Comparison of ENCODE assay signal across 9 cellular contexts in the genomic region with DNA sequence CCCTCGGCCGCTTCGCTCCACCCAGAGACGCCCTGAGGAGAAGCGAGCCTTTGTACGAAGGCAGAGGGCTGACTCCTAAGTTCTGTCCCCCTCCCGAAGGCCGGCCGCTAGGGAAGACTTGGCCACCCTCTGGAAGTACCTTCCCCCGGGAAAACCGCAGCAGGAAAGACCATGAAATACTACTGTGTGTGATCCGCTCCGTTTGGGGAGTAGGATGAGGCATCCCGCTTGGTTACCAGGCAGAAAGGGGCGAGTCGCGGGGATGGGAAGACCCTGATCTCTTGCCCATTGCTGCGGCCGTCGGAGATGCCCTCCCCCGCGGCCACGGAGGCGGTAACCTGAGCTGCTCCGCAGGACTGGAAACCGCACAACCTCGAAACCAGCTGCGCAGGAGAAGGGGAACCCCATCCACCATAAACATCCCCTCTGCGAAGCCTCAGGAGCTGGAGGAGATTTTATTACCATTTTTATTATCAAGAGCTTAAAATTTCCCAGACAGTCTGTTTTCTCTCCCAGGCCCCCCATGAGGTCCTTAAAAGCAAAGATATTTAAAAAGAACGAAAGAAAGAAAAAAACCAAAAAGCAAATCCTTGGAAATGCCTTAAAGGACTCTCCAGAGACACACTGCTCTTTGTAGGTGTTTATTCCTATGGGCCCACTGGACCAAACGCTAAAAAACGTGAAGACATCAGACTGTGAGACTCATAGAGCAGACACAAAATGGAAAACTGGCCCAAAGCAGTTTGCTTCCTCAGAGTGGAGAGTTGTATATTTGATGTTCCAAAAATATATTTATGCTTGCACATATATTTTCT. TPM values are rescaled to one million over a fixed set of nuclear protein-coding genes. Genes with fewer than 3 reads are reported as not detected.
A peak's percentile ranks its signal among the peaks of the same experiment; 100 is the strongest.
DNase-seq lines count a peak whose midpoint lies in the region; ATAC-seq, FAIRE-seq and TF ChIP-seq lines count a peak whose summit lies in the region.
"Had no signal": no experiment of that assay in that cellular context is flagged by ENCODE, and none has a peak within 500 bp of the region (broad histone marks: within the 10 kb centered on the region; RNA-seq: fewer than 3 reads in every experiment).

No MANE protein-coding gene starts in this region.

- H3K36me3 Mint-ChIP-seq in T-helper 2 cell treated with Interferon-gamma antibody and Interleukin-4, amounts not matched to agents 5 μg/mL and 100 μg/mL, for 36 hours (ENCODE audit: low read depth), result no peaks in the 10 kb centered on the region

- no peak overlapping the region for H3K27ac Mint-ChIP-seq in T-helper 2 cell treated with Interferon-gamma antibody and Interleukin-4, amounts not matched to agents 5 μg/mL and 100 μg/mL, for 36 hours

- H3K4me1 Mint-ChIP-seq in T-helper 2 cell treated with Interferon-gamma antibody and Interleukin-4, amounts not matched to agents 5 μg/mL and 100 μg/mL, for 36 hours (ENCODE audit: low read depth), result peaks cover 21% of the 10 kb centered on the region

- no peak for DNase-seq in T-helper 2 cell treated with Interferon-gamma antibody and Interleukin-4, amounts not matched to agents 5 μg/mL and 100 μg/mL, for 36 hours (ENCODE audit: low spot score)
- DNase-seq in foreskin fibroblast (peak; percentile 56 to 79), pancreas (peak in 3 of 6 donors; percentile 17 to 31 (median 22)), GM12891 (ENCODE audit: insufficient read length, low spot score) (no peak)
- DNase-seq in stimulated activated naive CD4-positive, alpha-beta T cell treated with Interleukin-2 at 50 U/mL for 16 hours (lab: John Stamatoyannopoulos, UW), result no peak
- DNase-seq in central memory CD4-positive, alpha-beta T cell, result no peak

- peak overlapping the region; percentile 22 for H3K4me3 Mint-ChIP-seq in T-helper 2 cell treated with Interferon-gamma antibody and Interleukin-4, amounts not matched to agents 5 μg/mL and 100 μg/mL, for 36 hours

- intact Hi-C loops in pancreas (cut with DNase I), result no loop called here

- H3K4me3 ChIP-seq in GM08714 (ENCODE audit: low read length) (peak overlapping the region; percentile 38; the same call in 1 of the 2 replicates), foreskin fibroblast (ENCODE audit: low read depth in 1 of 2, low read length in 2 of 2) (peak overlapping the region; percentile 79 to 84), pancreas (peak overlapping the region; percentile 33 to 64 (median 50))

- peak overlapping the region in 1 of 4 donors; percentile 3 for H3K27ac ChIP-seq in pancreas
- H3K27ac ChIP-seq: neutrophil had no signal

- WGBS in pancreas, 2 donors, result 26 to 27% methylated on average over 30 to 32 of the region's 32 CpGs

- no peaks in the 10 kb centered on the region for H3K9me3 ChIP-seq in pancreas
- H3K9me3 ChIP-seq: neutrophil had no signal

- no peak for FAIRE-seq in pancreas (lab: Jason Lieb, UNC)
- FAIRE-seq in GM12891 (lab: Jason Lieb, UNC), result no peak

- H3K27me3 ChIP-seq in pancreas, result peaks cover 0 to 18% (median 0%) of the 10 kb centered on the region in 4 donors

- peaks cover 0 to 10% (median 9%) of the 10 kb centered on the region in 3 donors for H3K4me1 ChIP-seq in pancreas

- no peaks in the 10 kb centered on the region for H3K9me3 Mint-ChIP-seq in T-helper 2 cell treated with Interferon-gamma antibody and Interleukin-4, amounts not matched to agents 5 μg/mL and 100 μg/mL, for 36 hours

- TF ChIP-seq CTCF in foreskin fibroblast (IDR thresholded peaks at IDR 0.05; ENCODE audit: low read depth, low read length) (peak; percentile 2), pancreas (IDR thresholded peaks at IDR 0.05) (no peak)

- no peak for TF ChIP-seq POLR2A in GM12891 (IDR thresholded peaks at IDR 0.05; ENCODE audit: low read depth, low read length)

- H3K27me3 Mint-ChIP-seq in T-helper 2 cell treated with Interferon-gamma antibody and Interleukin-4, amounts not matched to agents 5 μg/mL and 100 μg/mL, for 36 hours (ENCODE audit: low read depth), result peaks cover 63% of the 10 kb centered on the region

- ATAC-seq in pancreas, result peak; percentile 23 to 33 (median 31)
- ATAC-seq in GM19035 (IDR thresholded peaks at IDR 0.05; ENCODE audit: unreplicated experiment), result no peak

- H3K36me3 ChIP-seq in pancreas, result no peaks in the 10 kb centered on the region
- H3K36me3 ChIP-seq: neutrophil had no signal

TF ChIP-seq in GM12891, 5 proteins besides CTCF, POLR2A, EP300 and RAD21:
- no peak for TF ChIP-seq POLR2AphosphoS5 (IDR thresholded peaks at IDR 0.05; ENCODE audit: low read depth, low read length)
- no peak for TF ChIP-seq SPI1 (IDR thresholded peaks at IDR 0.05; ENCODE audit: low read depth, low read length)
- no peak for TF ChIP-seq POU2F2 (IDR thresholded peaks at IDR 0.05; ENCODE audit: low read depth, low read length)
- TF ChIP-seq TAF1 (IDR thresholded peaks at IDR 0.05; ENCODE audit: low read depth, low read length), result no peak
- no peak for TF ChIP-seq PAX5 (IDR thresholded peaks at IDR 0.05; ENCODE audit: insufficient read depth, low read length, severe bottlenecking)

RNA-seq across cellular contexts. Expression of a gene that starts 1.0 kb away (rescaled TPM):
- total RNA-seq in pancreas, result 1 to 10 TPM; 3.3 to 9.5 (median 5.0) TPM
- 1 to 10 TPM; 1.9 to 2.8 TPM for polyA plus RNA-seq in pancreas
- 0.17 TPM for polyA plus RNA-seq in GM12891 (2012; ENCODE audit: low read depth, missing spikeins)

Comparison
In these comparisons a context has a peak if more than half of its experiments do, and no peak if none do; other contexts are left out.
1. DNase-seq: peak in foreskin fibroblast (2 of 2); none in T-helper 2 cell treated with Interferon-gamma antibody and Interleukin-4, amounts not matched to agents 5 μg/mL and 100 μg/mL, for 36 hours (single experiment), GM12891 (single experiment), stimulated activated naive CD4-positive, alpha-beta T cell treated with Interleukin-2 at 50 U/mL for 16 hours (single experiment) and central memory CD4-positive, alpha-beta T cell (single experiment).
2. Peak in every context shown above with its lines, with median percentiles within 50 percentile points of each other: H3K4me3 ChIP-seq.